ENCODE assay signal across 9 cellular contexts in genomic region chr2:10912076-10912731, GRCh38. TPM values are rescaled to one million over a fixed set of nuclear protein-coding genes. Genes with fewer than 3 reads are reported as not detected.
A peak's percentile ranks its signal among the peaks of the same experiment; 100 is the strongest.
DNase-seq lines count a peak whose midpoint lies in the region; ATAC-seq and TF ChIP-seq lines count a peak whose summit lies in the region.
"Had no signal": no experiment of that assay in that cellular context is flagged by ENCODE, and none has a peak within 500 bp of the region (broad histone marks: within the 10 kb centered on the region; RNA-seq: fewer than 3 reads in every experiment).

No MANE protein-coding gene starts in this region.

- peaks cover 7% of the 10 kb centered on the region for H3K4me1 Mint-ChIP-seq in T-helper 17 cell

- H3K27ac ChIP-seq in heart right ventricle (no peak overlapping the region), prostate gland (no peak overlapping the region)

- H3K27me3 Mint-ChIP-seq in T-helper 17 cell: peaks cover 65% of the 10 kb centered on the region

- H3K36me3 Mint-ChIP-seq in T-helper 17 cell (ENCODE audit: low read depth): peaks cover 5% of the 10 kb centered on the region

- H3K27me3 ChIP-seq in heart right ventricle (peaks cover 0 to 49% (median 39%) of the 10 kb centered on the region in 7 donors), prostate gland (replicated peaks; ENCODE audit: insufficient read depth) (peaks cover 4% of the 10 kb centered on the region)

- H3K4me3 ChIP-seq in heart right ventricle: peak overlapping the region in 9 of 10 donors; percentile 27 to 49 (median 41)
- peak overlapping the region; percentile 19 to 25 for H3K4me3 ChIP-seq in prostate gland

- no peak for DNase-seq in T-helper 17 cell
- no peak for DNase-seq in heart right ventricle
- DNase-seq in prostate gland (ENCODE audit: low spot score): no peak
- no peak for DNase-seq in left lobe of liver (ENCODE audit: low spot score)
- DNase-seq in activated gamma-delta T cell treated with Interleukin-2 at 50 U/mL for 16 hours: no peak
- DNase-seq in activated T-cell treated with anti-CD3 and anti-CD28 coated beads for 4 hours: no peak
- DNase-seq: activated naive CD4-positive, alpha-beta T cell treated with Interleukin-2 at 50 U/mL for 16 hours had no signal

- TF ChIP-seq CTCF in heart right ventricle (IDR thresholded peaks at IDR 0.05) (no peak), prostate gland (IDR thresholded peaks at IDR 0.05) (no peak)

- peak overlapping the region; percentile 66 for H3K9ac ChIP-seq in ES-I3 (ENCODE audit: low read depth, low read length)

- 5 to 8% methylated on average over 68 to 81 of the region's 81 CpGs for WGBS in heart right ventricle, 2 donors
- WGBS in prostate gland: 26% methylated on average over 14 of the region's 81 CpGs

- TF ChIP-seq POLR2A in prostate gland (IDR thresholded peaks at IDR 0.05): no peak

- intact Hi-C loops in heart right ventricle (cut with DNase I): loop anchor here in 5 of 10 donors (5.0 to 10.0 kb wide), 5 partner anchors 75 to 213 kb away; no protein-coding TSS in a partner anchor
- intact Hi-C loops in prostate gland (cut with DNase I): loop anchor here (5.0 kb wide), 2 partner anchors 75 to 210 kb away; no protein-coding TSS in a partner anchor

- H3K36me3 ChIP-seq in ES-I3 (ENCODE audit: insufficient read depth, low read length) (no peaks in the 10 kb centered on the region), heart right ventricle (no peaks in the 10 kb centered on the region), prostate gland (no peaks in the 10 kb centered on the region)

- no peak for ATAC-seq in T-helper 17 cell
- ATAC-seq in heart right ventricle: peak in 1 of 8 donors; percentile 10
- ATAC-seq in GM19324 (IDR thresholded peaks at IDR 0.05; ENCODE audit: low FRiP score, unreplicated experiment): no peak
- ATAC-seq in left lobe of liver: no peak

- peaks cover 24% of the 10 kb centered on the region for H3K4me1 ChIP-seq in ES-I3 (ENCODE audit: insufficient read depth, low read length)
- H3K4me1 ChIP-seq in heart right ventricle: peaks cover 0 to 10% (median 4%) of the 10 kb centered on the region in 9 donors
- H3K4me1 ChIP-seq in prostate gland (replicated peaks): no peaks in the 10 kb centered on the region

- H3K4me3 Mint-ChIP-seq in T-helper 17 cell: peak overlapping the region; percentile 49

- no peak overlapping the region for H3K27ac Mint-ChIP-seq in T-helper 17 cell

- no peaks in the 10 kb centered on the region for H3K9me3 ChIP-seq in ES-I3 (ENCODE audit: control insufficient read depth, insufficient read depth, low read length)
- no peaks in the 10 kb centered on the region for H3K9me3 ChIP-seq in T-helper 17 cell (ENCODE audit: control insufficient read depth, low read length, poor library complexity, severe bottlenecking)
- H3K9me3 ChIP-seq in heart right ventricle: no peaks in the 10 kb centered on the region
- H3K9me3 ChIP-seq in prostate gland: no peaks in the 10 kb centered on the region

RNA-seq across cellular contexts. Expression of gene KCNF1, which starts 0.5 kb away (rescaled TPM):
- not detected for total RNA-seq in T-helper 17 cell
- total RNA-seq in heart right ventricle: under 1 TPM in 7 of 10 donors, not detected in 3; 0.10 to 0.42 (median 0.23) TPM
- under 1 TPM in 1 of 2 donors, not detected in 1; 0.25 TPM for polyA plus RNA-seq in heart right ventricle
- total RNA-seq in prostate gland: 1 to 10 TPM in 1 of 2 donors, not detected in 1; 1.0 TPM
- not detected for total RNA-seq in left lobe of liver
